Comparison of ENCODE assay signal across 17 cellular contexts in the genomic region with DNA sequence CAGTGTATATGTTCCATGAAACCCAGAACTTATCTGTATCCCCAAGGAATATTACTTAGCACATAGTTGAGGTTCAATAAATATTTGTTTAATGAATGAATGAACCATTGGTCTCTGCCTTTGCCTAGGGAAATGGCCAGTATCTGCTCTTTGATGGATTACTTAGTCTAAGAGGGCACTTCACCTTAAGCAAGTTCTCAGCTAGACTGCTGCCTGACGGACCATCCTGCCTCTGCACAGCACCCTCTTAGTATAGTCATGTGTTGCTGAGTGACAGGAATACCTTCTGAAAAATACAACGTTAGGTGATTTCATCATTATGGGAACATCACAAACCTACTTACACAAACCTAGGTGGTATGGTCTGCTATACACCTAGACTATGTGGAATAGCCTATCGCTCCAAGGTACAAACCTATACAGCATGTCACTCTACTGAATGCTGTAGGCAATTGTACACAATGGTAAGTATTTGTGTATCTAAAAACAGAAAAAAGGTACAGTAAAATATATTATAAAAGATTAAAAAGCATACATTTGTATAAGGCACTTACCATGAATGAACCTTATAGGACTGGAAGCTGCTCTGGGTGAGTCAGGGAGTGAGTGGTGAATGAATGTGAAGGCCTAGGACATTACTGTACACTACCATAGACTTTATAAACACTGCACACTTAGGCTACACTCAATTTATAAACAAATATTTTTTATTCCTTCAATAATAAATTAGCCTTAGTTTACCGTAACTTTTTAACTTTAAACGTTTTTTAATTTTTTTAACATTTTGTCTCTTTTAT.
"Had no signal": no experiment of that assay in that cellular context is flagged by ENCODE, and none has a peak within 500 bp of the region (broad histone marks: within the 10 kb centered on the region; RNA-seq: fewer than 3 reads in every experiment).

No MANE protein-coding gene starts in this region.

- DNase-seq: activated CD4-positive, alpha-beta T cell treated with anti-CD3 and anti-CD28 coated beads, Interleukin-2, amount 50 U/mL, for 1 hour; activated naive CD4-positive, alpha-beta T cell; anterior cingulate cortex; dermis blood vessel endothelial cell; effector memory CD8-positive, alpha-beta T cell; hippocampal formation; left ventricle myocardium superior; nucleus accumbens; posterior cingulate gyrus; retina; stimulated activated CD4-positive, alpha-beta T cell treated with anti-CD3 and anti-CD28 coated beads, Interleukin-2, amount 100 ng/mL, for 48 hours; stimulated activated naive B cell treated with anti-CD40 and anti-IgM and Interleukin-4, amounts not matched to agents 10 μg/mL and 1 μg/mL and 100 μg/mL, for 72 hours had no signal

- H3K27ac Mint-ChIP-seq: nephron; stimulated activated naive B cell treated with anti-CD40 and anti-IgM and Interleukin-4, amounts not matched to agents 10 μg/mL and 1 μg/mL and 100 μg/mL, for 72 hours had no signal

- H3K27me3 ChIP-seq: breast epithelium, thyroid gland had no signal

- H3K27me3 Mint-ChIP-seq: effector memory CD8-positive, alpha-beta T cell; stimulated activated naive B cell treated with anti-CD40 and anti-IgM and Interleukin-4, amounts not matched to agents 10 μg/mL and 1 μg/mL and 100 μg/mL, for 72 hours had no signal

- ATAC-seq: esophagus mucosa; left ventricle myocardium superior; stimulated activated naive B cell treated with anti-CD40 and anti-IgM and Interleukin-4, amounts not matched to agents 10 μg/mL and 1 μg/mL and 100 μg/mL, for 72 hours had no signal

- H3K4me1 ChIP-seq: breast epithelium had no signal

- H3K4me3 Mint-ChIP-seq: nephron; T-helper 1 cell treated with Interleukin-12 subunit alpha and Interleukin-12 subunit beta and Interleukin-4 antibody, amounts not matched to agents 30 μg/mL and 1 μg/mL, for 36 hours had no signal

- H3K27ac ChIP-seq: breast epithelium, thyroid gland had no signal

- H3K4me3 ChIP-seq: breast epithelium, thyroid gland had no signal

- H3K9me3 Mint-ChIP-seq: effector memory CD8-positive, alpha-beta T cell; nephron; T-helper 1 cell treated with Interleukin-12 subunit alpha and Interleukin-12 subunit beta and Interleukin-4 antibody, amounts not matched to agents 30 μg/mL and 1 μg/mL, for 36 hours had no signal

- H3K9me3 ChIP-seq: breast epithelium, thyroid gland had no signal

- H3K36me3 ChIP-seq: breast epithelium, thyroid gland had no signal
